In genomic region chr7:132666076-132666775, GRCh38 we compare ENCODE assay signal across 12 cellular contexts.
DNase-seq lines count a peak whose midpoint lies in the region; ATAC-seq and TF ChIP-seq lines count a peak whose summit lies in the region.
"Had no signal": no experiment of that assay in that cellular context is flagged by ENCODE, and none has a peak within 500 bp of the region (broad histone marks: within the 10 kb centered on the region; RNA-seq: fewer than 3 reads in every experiment).

No MANE protein-coding gene starts in this region.

- DNase-seq in AG08396 (ENCODE audit: low spot score), result peak; percentile 20
- DNase-seq in fibroblast of villous mesenchyme (ENCODE audit: low read depth), result peak; percentile 27
- DNase-seq in PC-3, result no peak
- DNase-seq in activated gamma-delta T cell treated with Interleukin-2 at 50 U/mL for 16 hours, result no peak
- no peak for DNase-seq in GM23338 (ENCODE audit: low spot score)
- DNase-seq: mesendoderm, MV-4-11, WERI-Rb-1 had no signal

- TF ChIP-seq CTCF in WI38 (IDR thresholded peaks at IDR 0.05; ENCODE audit: low read depth, low read length), result no peak
- no peak for TF ChIP-seq CTCF in fibroblast of villous mesenchyme (IDR thresholded peaks at IDR 0.05; ENCODE audit: insufficient read depth, low read depth, low read length)
- TF ChIP-seq CTCF in PC-3 (conservative IDR thresholded peaks at IDR 0.05; ENCODE audit: low read depth, low read length), result no peak
- TF ChIP-seq CTCF in GM23338 (conservative IDR thresholded peaks at IDR 0.05; ENCODE audit: low read depth in 2 of 2), result no peak

- H3K27ac ChIP-seq in PC-3 (ENCODE audit: low read length), result no peak overlapping the region
- H3K27ac ChIP-seq in GM23338 (ENCODE audit: low read depth), result no peak overlapping the region
- H3K27ac ChIP-seq: WERI-Rb-1 had no signal

- H3K9me3 ChIP-seq in PC-3 (ENCODE audit: low read length), result no peaks in the 10 kb centered on the region

- H3K79me2 ChIP-seq in PC-3 (ENCODE audit: low read length), result no peaks in the 10 kb centered on the region
- no peaks in the 10 kb centered on the region for H3K79me2 ChIP-seq in GM23338 (replicated peaks; ENCODE audit: insufficient read depth)

- no TSS peak for BruUV-seq in PC-3 (replicated peaks; lab: Mats Ljungman, UMichigan)

- no peak overlapping the region for H3K27ac Mint-ChIP-seq in GM23338

- CTCF ChIA-PET in PC-3 (lab: Charles Lee), result no interaction called here

- H3K4me3 ChIP-seq in WI38 (ENCODE audit: low read depth, low read length), result peak overlapping the region; percentile 28
- H3K4me3 ChIP-seq in fibroblast of villous mesenchyme (ENCODE audit: low read depth, low read length), result no peak overlapping the region
- H3K4me3 ChIP-seq in PC-3 (ENCODE audit: low read length), result no peak overlapping the region
- H3K4me3 ChIP-seq in GM23338, result no peak overlapping the region

- ATAC-seq in GM21619 (IDR thresholded peaks at IDR 0.05; ENCODE audit: unreplicated experiment) (peak; percentile 51), PC-3 (no peak), GM23338 (no peak), HG03442 (IDR thresholded peaks at IDR 0.05; ENCODE audit: unreplicated experiment) (no peak)

- H3K9ac ChIP-seq in PC-3 (ENCODE audit: low read length), result no peak overlapping the region

- H3K36me3 Mint-ChIP-seq in GM23338 (ENCODE audit: low read depth), result no peaks in the 10 kb centered on the region
- H3K36me3 Mint-ChIP-seq: brain had no signal

- no peaks in the 10 kb centered on the region for H3K4me1 ChIP-seq in PC-3 (ENCODE audit: insufficient read depth, low read length)
- H3K4me1 ChIP-seq in GM23338 (ENCODE audit: insufficient read depth), result no peaks in the 10 kb centered on the region

- H3F3A ChIP-seq in PC-3 (ENCODE audit: low read length, unreplicated experiment) (no peaks in the 10 kb centered on the region), GM23338 (replicated peaks; ENCODE audit: low read depth) (no peaks in the 10 kb centered on the region)

- H3K36me3 ChIP-seq in PC-3 (ENCODE audit: low read depth, low read length) (no peaks in the 10 kb centered on the region), GM23338 (ENCODE audit: insufficient read depth) (no peaks in the 10 kb centered on the region)
- H3K36me3 ChIP-seq: WERI-Rb-1 had no signal

- H3K9me2 ChIP-seq in PC-3 (replicated peaks; ENCODE audit: low read length) (no peaks in the 10 kb centered on the region), GM23338 (ENCODE audit: insufficient read depth) (peaks cover 8% of the 10 kb centered on the region)

- H3K4me3 Mint-ChIP-seq in GM23338, result no peak overlapping the region
- H3K4me3 Mint-ChIP-seq: brain had no signal

- H3K27me3 ChIP-seq in PC-3 (ENCODE audit: low read length) (peaks cover 9% of the 10 kb centered on the region; the same call in 1 of the 2 replicates), GM23338 (ENCODE audit: insufficient read depth) (no peaks in the 10 kb centered on the region)

- POLR2A ChIA-PET in PC-3 (lab: Charles Lee; ENCODE audit: unreplicated experiment), result no interaction called here

- no peak overlapping the region for H3K4me2 ChIP-seq in PC-3 (ENCODE audit: low read length)
- no peak overlapping the region for H3K4me2 ChIP-seq in GM23338

- H3K4me1 Mint-ChIP-seq in GM23338, result no peaks in the 10 kb centered on the region
- H3K4me1 Mint-ChIP-seq: brain had no signal

- H2AFZ ChIP-seq in PC-3 (ENCODE audit: low read length) (no peak overlapping the region), GM23338 (no peak overlapping the region)

- H4K20me1 ChIP-seq in PC-3 (ENCODE audit: low read length), result no peaks in the 10 kb centered on the region
- H4K20me1 ChIP-seq in GM23338 (replicated peaks; ENCODE audit: insufficient read depth), result no peaks in the 10 kb centered on the region

- intact Hi-C loops in PC-3 (cut with micrococcal nuclease), result no loop called here

- H3K9me3 Mint-ChIP-seq in GM23338, result no peaks in the 10 kb centered on the region

- H3K27me3 Mint-ChIP-seq in GM23338 (ENCODE audit: insufficient read depth, low read depth, poor library complexity), result peaks cover 3% of the 10 kb centered on the region

TF ChIP-seq in GM23338, 12 proteins besides CTCF, POLR2A, EP300 and RAD21 (continues in another document):
- TF ChIP-seq POLR2AphosphoS5 (IDR thresholded peaks at IDR 0.05; ENCODE audit: low read depth) (no peak), JUNB (IDR thresholded peaks at IDR 0.05; ENCODE audit: unreplicated experiment) (no peak), REST (IDR thresholded peaks at IDR 0.05; ENCODE audit: unreplicated experiment) (no peak), ZNF114 (CRISPR knock-in tag; IDR thresholded peaks at IDR 0.05) (no peak), ZNF462 (CRISPR knock-in tag; IDR thresholded peaks at IDR 0.05) (no peak)

Comparison
In these comparisons a context has a peak if more than half of its experiments do, and no peak if none do; other contexts are left out.
1. DNase-seq: peak in AG08396 (single experiment) and fibroblast of villous mesenchyme (single experiment); none in PC-3 (single experiment), activated gamma-delta T cell treated with Interleukin-2 at 50 U/mL for 16 hours (single experiment) and GM23338 (single experiment).